Comparison of ENCODE assay signal across 20 cellular contexts in the genomic region with DNA sequence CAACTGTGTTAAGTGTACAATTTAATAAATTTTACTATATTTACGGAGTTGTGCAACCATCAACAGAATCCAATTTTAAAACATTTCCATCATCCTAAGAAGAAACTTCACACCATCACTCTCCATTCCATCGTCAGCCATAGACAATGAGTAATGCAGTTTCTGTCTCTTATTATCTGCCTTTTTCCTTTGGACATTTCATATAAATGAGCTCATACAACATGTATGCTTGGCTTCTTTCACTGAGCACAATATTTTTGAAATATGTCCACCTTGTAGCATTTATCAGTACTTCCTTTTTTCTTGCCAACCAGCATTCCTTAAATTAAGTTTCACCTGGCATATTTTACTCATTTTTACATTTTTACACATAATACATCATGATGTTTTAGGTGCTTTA. TPM values are rescaled to one million over a fixed set of nuclear protein-coding genes. Genes with fewer than 3 reads are reported as not detected.
DNase-seq lines count a peak whose midpoint lies in the region; ATAC-seq, FAIRE-seq and TF ChIP-seq lines count a peak whose summit lies in the region.
"Had no signal": no experiment of that assay in that cellular context is flagged by ENCODE, and none has a peak within 500 bp of the region (broad histone marks: within the 10 kb centered on the region; RNA-seq: fewer than 3 reads in every experiment).

No MANE protein-coding gene starts in this region.

- H3K4me1 ChIP-seq in GM23248 (ENCODE audit: insufficient read depth) (peaks cover 8% of the 10 kb centered on the region; the same call in 1 of the 2 replicates), astrocyte (ENCODE audit: insufficient read depth, low read length) (no peaks in the 10 kb centered on the region), smooth muscle cell (ENCODE audit: low read depth) (no peaks in the 10 kb centered on the region)

- H3K27me3 Mint-ChIP-seq in astrocyte (ENCODE audit: low read depth, unreplicated experiment) (no peaks in the 10 kb centered on the region), natural killer cell (ENCODE audit: low read depth in 2 of 2) (peaks cover 0 to 7% of the 10 kb centered on the region in 2 donors)

- H3K79me2 ChIP-seq in GM23248 (ENCODE audit: insufficient read depth) (no peaks in the 10 kb centered on the region), astrocyte (ENCODE audit: insufficient read depth, low read length) (no peaks in the 10 kb centered on the region), smooth muscle cell (ENCODE audit: low read depth) (no peaks in the 10 kb centered on the region)

- H3K27me3 ChIP-seq in GM23248 (replicated peaks; ENCODE audit: insufficient read depth) (no peaks in the 10 kb centered on the region), astrocyte (ENCODE audit: insufficient read depth, low read length) (no peaks in the 10 kb centered on the region), smooth muscle cell (ENCODE audit: low read depth) (no peaks in the 10 kb centered on the region)

- FAIRE-seq in astrocyte (lab: Jason Lieb, UNC): peak; percentile 73
- FAIRE-seq: GM12878 had no signal

- peak overlapping the region; percentile 16; the same call in 1 of the 2 replicates for H3K27ac ChIP-seq in GM23248
- H3K27ac ChIP-seq in astrocyte (ENCODE audit: low read depth, low read length): no peak overlapping the region
- H3K27ac ChIP-seq in smooth muscle cell (ENCODE audit: low read depth): peak overlapping the region; percentile 61
- H3K27ac ChIP-seq: RWPE1 had no signal

- H3K4me1 Mint-ChIP-seq in astrocyte (ENCODE audit: low read depth, unreplicated experiment) (peaks cover 6% of the 10 kb centered on the region), natural killer cell (no peaks in the 10 kb centered on the region)

- ATAC-seq in natural killer cell (no peak), left ventricle myocardium superior (no peak)
- ATAC-seq: GM12878, GM23338, PC-3 had no signal

- no peaks in the 10 kb centered on the region for H3K36me3 ChIP-seq in GM23248 (ENCODE audit: low read depth)
- no peaks in the 10 kb centered on the region for H3K36me3 ChIP-seq in astrocyte (ENCODE audit: insufficient read depth, low read length)
- no peaks in the 10 kb centered on the region for H3K36me3 ChIP-seq in smooth muscle cell (ENCODE audit: low read depth)

- H3K9me3 Mint-ChIP-seq in astrocyte (ENCODE audit: unreplicated experiment): no peaks in the 10 kb centered on the region
- no peaks in the 10 kb centered on the region for H3K9me3 Mint-ChIP-seq in natural killer cell
- H3K9me3 Mint-ChIP-seq: GM23338 had no signal

- H4K20me1 ChIP-seq in GM23248 (ENCODE audit: insufficient read depth) (no peaks in the 10 kb centered on the region), astrocyte (ENCODE audit: insufficient read depth, low read length) (no peaks in the 10 kb centered on the region), smooth muscle cell (ENCODE audit: low read depth) (no peaks in the 10 kb centered on the region)

- WGBS in GM23248 (ENCODE audit: low coverage in 1 of 2, low lambda C conversion rate in 2 of 2, missing lambda C conversion rate in 2 of 2), 2 experiments: 7% methylated on average over 2 of the region's 2 CpGs
- WGBS in smooth muscle cell (ENCODE audit: low lambda C conversion rate): 62% methylated on average over 2 of the region's 2 CpGs

- DNase-seq in GM23248: peak; percentile 76
- DNase-seq in astrocyte (ENCODE audit: low read depth): peak; percentile 58
- peak; percentile 30 for DNase-seq in fibroblast of peridontal ligament (ENCODE audit: extremely low read depth)
- no peak for DNase-seq in smooth muscle cell (lab: John Stamatoyannopoulos, UW; ENCODE audit: unreplicated experiment)
- DNase-seq in anterior cingulate cortex (lab: John Stamatoyannopoulos, UW): no peak
- DNase-seq in natural killer cell: no peak
- no peak for DNase-seq in left ventricle myocardium superior
- DNase-seq: ACHN, DND-41, GF-D8, KG1, NCI-H1105 treated with DMSO at 0.1 percent for 48 hours, NCI-H1694 treated with DMSO at 0.1 percent for 48 hours, NCI-H2227 treated with DMSO at 0.1 percent for 48 hours, NCI-H524 treated with DMSO at 0.1 percent for 48 hours, PC-3 had no signal

- no peaks in the 10 kb centered on the region for H3K9me3 ChIP-seq in GM23248 (ENCODE audit: low read depth)
- H3K9me3 ChIP-seq in astrocyte (ENCODE audit: insufficient read depth, low read depth, low read length): no peaks in the 10 kb centered on the region
- H3K9me3 ChIP-seq in smooth muscle cell (replicated peaks; ENCODE audit: low read depth): no peaks in the 10 kb centered on the region

- H3F3A ChIP-seq in GM23248 (ENCODE audit: insufficient read depth) (no peaks in the 10 kb centered on the region), smooth muscle cell (ENCODE audit: low read depth) (no peaks in the 10 kb centered on the region)

- intact Hi-C loops in natural killer cell (cut with micrococcal nuclease): no loop called here
- intact Hi-C loops in left ventricle myocardium superior (cut with micrococcal nuclease): no loop called here

- H3K36me3 Mint-ChIP-seq in astrocyte (ENCODE audit: low read depth, unreplicated experiment) (peaks cover 3% of the 10 kb centered on the region), natural killer cell (no peaks in the 10 kb centered on the region)
- H3K36me3 Mint-ChIP-seq: CD14-positive monocyte had no signal

- TF ChIP-seq CTCF in astrocyte (IDR thresholded peaks at IDR 0.05; ENCODE audit: insufficient read depth, low read depth, low read length) (no peak), smooth muscle cell (IDR thresholded peaks at IDR 0.05; ENCODE audit: borderline replicate concordance, insufficient read depth, poor library complexity, severe bottlenecking) (no peak), natural killer cell (IDR thresholded peaks at IDR 0.05) (no peak)

- H3K27ac Mint-ChIP-seq in astrocyte (ENCODE audit: unreplicated experiment) (peak overlapping the region; percentile 95), natural killer cell (no peak overlapping the region)
- H3K27ac Mint-ChIP-seq: CD14-positive monocyte, GM23338 had no signal

- H3K4me3 Mint-ChIP-seq in astrocyte (ENCODE audit: unreplicated experiment) (no peak overlapping the region), natural killer cell (no peak overlapping the region)
- H3K4me3 Mint-ChIP-seq: CD14-positive monocyte, GM23338 had no signal

- H3K4me3 ChIP-seq in GM23248: no peak overlapping the region
- no peak overlapping the region for H3K4me3 ChIP-seq in astrocyte (ENCODE audit: insufficient read depth, low read depth, low read length)
- H3K4me3 ChIP-seq in smooth muscle cell: no peak overlapping the region
- H3K4me3 ChIP-seq: GM12878, GM23338 had no signal

- H3K4me2 ChIP-seq in GM23248 (ENCODE audit: unreplicated experiment) (no peak overlapping the region), astrocyte (ENCODE audit: low read length) (no peak overlapping the region), smooth muscle cell (no peak overlapping the region)
- H3K4me2 ChIP-seq: GM23338 had no signal

- H3K9ac ChIP-seq in GM23248 (no peak overlapping the region), astrocyte (ENCODE audit: low read length) (no peak overlapping the region), smooth muscle cell (ENCODE audit: low read depth) (no peak overlapping the region)

- no peaks in the 10 kb centered on the region for H3K9me2 ChIP-seq in GM23248 (ENCODE audit: insufficient read depth)

- in situ Hi-C loops in GM23248 (cut with MboI): no loop called here

- H2AFZ ChIP-seq in GM23248 (no peak overlapping the region), astrocyte (ENCODE audit: low read depth, low read length) (no peak overlapping the region), smooth muscle cell (ENCODE audit: low read depth) (no peak overlapping the region)
- H2AFZ ChIP-seq: GM23338 had no signal

RNA-seq across cellular contexts. Expression of gene HIVEP1, which starts 22.7 kb away (rescaled TPM):
- 7.1 and 15.2 TPM in 2 replicates for total RNA-seq in GM23248 (2014; rRNA removed; shearing (Covaris generic))
- polyA plus RNA-seq in GM23248 (2016; fragmentation: Nextera tagmentation; extraction: Ambion mirVana) (3.3 and 3.8 TPM in 2 replicates), smooth muscle cell (6.8 and 8.0 TPM in 2 replicates)
- total RNA-seq in astrocyte (46.9 and 48.9 TPM in 2 replicates), smooth muscle cell (51.9 and 58.8 TPM in 2 replicates), natural killer cell (10 to 100 TPM; 26.3 to 37.9 (median 28.4) TPM), left ventricle myocardium superior (13.4 TPM)

Comparison
In these comparisons a context has a peak if more than half of its experiments do, and no peak if none do; other contexts are left out.
1. DNase-seq: peak in GM23248 (single experiment), astrocyte (single experiment) and fibroblast of peridontal ligament (single experiment); none in smooth muscle cell (single experiment), anterior cingulate cortex (0 of 58), natural killer cell (single experiment) and left ventricle myocardium superior (single experiment).